In the genomic region with DNA sequence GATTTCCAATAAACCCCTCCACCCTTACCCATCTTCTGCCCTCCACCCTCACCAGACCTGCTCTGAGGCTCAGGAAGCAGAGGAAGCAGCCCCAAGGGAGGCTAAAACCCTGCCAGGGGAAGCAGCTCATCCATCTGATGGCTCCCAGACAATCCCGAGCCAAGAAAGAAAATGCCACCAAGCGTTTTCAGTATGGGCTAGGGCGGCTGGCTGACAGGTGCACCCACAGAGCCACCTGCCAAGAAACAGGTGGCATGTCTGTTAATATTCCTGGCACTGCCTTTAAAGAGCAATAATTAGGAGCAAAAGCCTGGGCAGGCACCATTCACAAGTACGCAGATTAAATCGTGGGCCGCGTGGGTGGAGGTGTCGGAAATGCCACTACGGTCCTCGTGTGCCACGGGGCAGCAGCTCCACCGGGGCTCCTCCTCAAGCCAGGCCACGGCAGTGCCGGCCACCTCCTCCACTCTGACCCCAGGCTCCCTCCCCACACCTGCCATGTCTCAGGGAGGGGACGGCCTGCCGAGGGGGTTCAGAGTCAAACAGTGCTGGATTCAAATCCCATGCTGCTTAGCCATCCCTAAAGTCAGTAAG, we compare ENCODE assay signal across 25 cellular contexts. TPM values are rescaled to one million over a fixed set of nuclear protein-coding genes. Genes with fewer than 3 reads are reported as not detected.
A peak's percentile ranks its signal among the peaks of the same experiment; 100 is the strongest.
DNase-seq lines count a peak whose midpoint lies in the region; ATAC-seq lines count a peak whose summit lies in the region.
"Had no signal": no experiment of that assay in that cellular context is flagged by ENCODE, and none has a peak within 500 bp of the region (broad histone marks: within the 10 kb centered on the region; RNA-seq: fewer than 3 reads in every experiment).

No MANE protein-coding gene starts in this region.

- no peak overlapping the region for H2BK15ac ChIP-seq in neuronal stem cell (ENCODE audit: low read length)

- no peak overlapping the region for H2AK5ac ChIP-seq in neuronal stem cell (ENCODE audit: low read depth, low read length)

- no peak overlapping the region for H2BK12ac ChIP-seq in neuronal stem cell (ENCODE audit: low read length)

- no peak overlapping the region for H2AFZ ChIP-seq in neuronal stem cell (ENCODE audit: low read length)
- H2AFZ ChIP-seq: hepatocyte had no signal

- peaks cover 0 to 6% of the 10 kb centered on the region in 2 donors for H3K4me1 ChIP-seq in neuronal stem cell (ENCODE audit: control insufficient read depth in 2 of 2, insufficient read depth in 1 of 2, low read depth in 1 of 2, low read length in 2 of 2)
- H3K4me1 ChIP-seq: esophagus squamous epithelium had no signal

- no peak overlapping the region for H3K4ac ChIP-seq in neuronal stem cell (ENCODE audit: low read length)

- no CpG with 5 or more reads among the region's 16 CpGs for WGBS in neuronal stem cell (ENCODE audit: extremely low coverage in 2 of 2, insufficient read length in 2 of 2, insufficient replicate concordance in 1 of 2), 2 donors

- no peak overlapping the region for H3K14ac ChIP-seq in neuronal stem cell (ENCODE audit: low read length)

- no peak overlapping the region for H3K23ac ChIP-seq in neuronal stem cell (ENCODE audit: low read depth, low read length, poor library complexity)

- H3K4me3 ChIP-seq in neuronal stem cell (ENCODE audit: low read length in 2 of 2) = no peak overlapping the region
- H3K4me3 ChIP-seq: esophagus squamous epithelium, hepatocyte, skin epidermis had no signal

- H2BK5ac ChIP-seq in neuronal stem cell (ENCODE audit: low read length) = no peak overlapping the region

- no peak for ATAC-seq in GM21529 (IDR thresholded peaks at IDR 0.05; ENCODE audit: unreplicated experiment)
- ATAC-seq: activated CD8-positive, alpha-beta memory T cell treated with anti-CD3 and anti-CD28 coated beads, Interleukin-2, amount 10 ng/mL, durations not matched to agents 7 days and 5 days had no signal

- no peak overlapping the region for H3K9ac ChIP-seq in neuronal stem cell (ENCODE audit: low read depth, low read length, poor library complexity)

- no peak overlapping the region for H2BK120ac ChIP-seq in neuronal stem cell (ENCODE audit: low read depth, low read length)

- H3K36me3 ChIP-seq in neuronal stem cell (replicated peaks in 1 of 2; ENCODE audit: control insufficient read depth in 2 of 2, insufficient read depth in 2 of 2, low read length in 2 of 2) = no peaks in the 10 kb centered on the region
- H3K36me3 ChIP-seq: esophagus squamous epithelium had no signal

- DNase-seq in NCI-H1092 treated with DMSO at 0.1 percent for 48 hours (lab: John Stamatoyannopoulos, UW) (peak; percentile 50), NCI-H1092 (lab: John Stamatoyannopoulos, UW) (no peak), NCI-H2029 (lab: John Stamatoyannopoulos, UW) (peak; percentile 48), NCI-H69 (lab: John Stamatoyannopoulos, UW) (peak; percentile 71), neuronal stem cell (ENCODE audit: low spot score) (no peak), NOMO-1 treated with DMSO at 0.1 percent for 48 hours (lab: John Stamatoyannopoulos, UW; ENCODE audit: unreplicated experiment) (no peak)
- no peak for DNase-seq in stimulated activated CD4-positive, alpha-beta T cell treated with anti-CD3 and anti-CD28 coated beads, Interleukin-4, amount 100 ng/mL, for 1 hour
- DNase-seq: activated CD4-positive, alpha-beta T cell treated with anti-CD3 and anti-CD28 coated beads, Interleukin-2, amount 50 U/mL, for 1 hour; activated CD8-positive, alpha-beta memory T cell treated with anti-CD3 and anti-CD28 coated beads, Interleukin-2, amount 10 ng/mL, durations not matched to agents 7 days and 5 days; activated naive CD4-positive, alpha-beta T cell treated with anti-CD3 and anti-CD28 coated beads, Interleukin-2, amount 10 ng/mL, durations not matched to agents 7 days and 5 days; amniotic stem cell; CD8-positive, alpha-beta memory T cell; cortex of kidney; esophagus squamous epithelium; naive B cell; NCI-H1048; occipital lobe; stimulated activated CD4-positive, alpha-beta T cell treated with anti-CD3 and anti-CD28 coated beads, Interleukin-1b, Interleukin-23, amount 100 ng/mL, for 48 hours; T1000; trophoblast cell had no signal

- H3K18ac ChIP-seq in neuronal stem cell (ENCODE audit: low read length) = peak overlapping the region; percentile 53

- H4K8ac ChIP-seq in neuronal stem cell (ENCODE audit: low read depth, low read length) = no peak overlapping the region

- no peak overlapping the region for H3K27ac ChIP-seq in neuronal stem cell (replicated peaks; ENCODE audit: low read length)
- H3K27ac ChIP-seq: esophagus squamous epithelium, hepatocyte, HL-60, RWPE1, skin epidermis had no signal

- peaks cover 0 to 54% (median 0%) of the 10 kb centered on the region in 3 experiments for H3K27me3 ChIP-seq in neuronal stem cell (ENCODE audit: control insufficient read depth in 3 of 3, insufficient read depth in 3 of 3, low read depth in 1 of 3, low read length in 3 of 3)
- H3K27me3 ChIP-seq: hepatocyte had no signal

- H3K79me1 ChIP-seq in neuronal stem cell (ENCODE audit: low read depth, low read length) = no peaks in the 10 kb centered on the region

- H3K4me2 ChIP-seq in neuronal stem cell (ENCODE audit: insufficient read depth, low read length, poor library complexity, severe bottlenecking) = no peak overlapping the region
- H3K4me2 ChIP-seq: hepatocyte had no signal

- no peak overlapping the region for H4K91ac ChIP-seq in neuronal stem cell (ENCODE audit: low read depth, low read length, poor library complexity)

- H3K9me3 ChIP-seq in neuronal stem cell (replicated peaks in 1 of 2; ENCODE audit: control insufficient read depth in 2 of 2, insufficient read depth in 1 of 2, low read depth in 1 of 2, low read length in 2 of 2) = no peaks in the 10 kb centered on the region
- H3K9me3 ChIP-seq: esophagus squamous epithelium had no signal

RNA-seq across cellular contexts. Expression of gene GRIP2, which starts 23.9 kb away (rescaled TPM):
- polyA plus RNA-seq in neuronal stem cell (2013, experiment 1 of 2) = 0.77 TPM
- polyA plus RNA-seq in neuronal stem cell (2013, experiment 2 of 2) = 0.62 TPM
- polyA plus RNA-seq: CD8-positive, alpha-beta memory T cell had no signal

Comparison
In these comparisons a context has a peak if more than half of its experiments do, and no peak if none do; other contexts are left out.
1. DNase-seq: peak in NCI-H1092 treated with DMSO at 0.1 percent for 48 hours (single experiment), NCI-H2029 (single experiment) and NCI-H69 (single experiment); none in NCI-H1092 (single experiment), neuronal stem cell (single experiment), NOMO-1 treated with DMSO at 0.1 percent for 48 hours (single experiment) and stimulated activated CD4-positive, alpha-beta T cell treated with anti-CD3 and anti-CD28 coated beads, Interleukin-4, amount 100 ng/mL, for 1 hour (single experiment).